In the genomic region with DNA sequence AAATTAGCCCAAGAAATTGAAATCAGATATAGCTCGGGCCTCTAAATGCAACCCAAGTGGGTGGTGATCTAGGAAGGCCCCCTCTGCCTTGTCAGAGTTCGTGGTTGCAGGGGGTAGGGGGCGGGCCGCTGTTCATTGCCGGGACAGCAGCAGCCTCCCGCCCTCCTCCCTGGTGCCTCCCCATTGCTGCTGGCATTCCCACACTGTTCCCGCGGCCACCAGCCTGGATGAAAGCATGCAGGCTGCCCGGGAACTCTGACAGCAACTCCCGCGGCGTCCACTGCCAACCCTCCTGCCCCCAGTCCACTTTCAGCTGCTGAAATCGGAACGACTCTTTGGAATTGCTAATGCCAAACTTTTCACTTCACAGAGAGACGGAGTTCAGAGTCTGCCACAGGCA, we compare ENCODE assay signal across 22 cellular contexts.
A peak's percentile ranks its signal among the peaks of the same experiment; 100 is the strongest.
DNase-seq lines count a peak whose midpoint lies in the region; ATAC-seq, FAIRE-seq and TF ChIP-seq lines count a peak whose summit lies in the region.
"Had no signal": no experiment of that assay in that cellular context is flagged by ENCODE, and none has a peak within 500 bp of the region (broad histone marks: within the 10 kb centered on the region; RNA-seq: fewer than 3 reads in every experiment).

No MANE protein-coding gene starts in this region.

- H2AK5ac ChIP-seq in mesendoderm (ENCODE audit: low read length) = no peak overlapping the region

- H3K56ac ChIP-seq in mesendoderm (ENCODE audit: low read length) = peak overlapping the region; percentile 15

- no peaks in the 10 kb centered on the region for H3K27me3 ChIP-seq in mesendoderm (ENCODE audit: insufficient read depth, low read length, poor library complexity)
- no peaks in the 10 kb centered on the region for H3K27me3 ChIP-seq in lower lobe of right lung (ENCODE audit: low read depth)
- H3K27me3 ChIP-seq: thyroid gland had no signal

- H3K18ac ChIP-seq in mesendoderm (ENCODE audit: low read length) = no peak overlapping the region

- ATAC-seq in Right ventricle myocardium superior (ENCODE audit: poor library complexity) = peak; percentile 91
- peak; percentile 75 to 77 for ATAC-seq in left cardiac atrium
- no peak for ATAC-seq in HG03045 (IDR thresholded peaks at IDR 0.05; ENCODE audit: unreplicated experiment)
- ATAC-seq in lower lobe of right lung = no peak
- ATAC-seq: naive thymus-derived CD4-positive, alpha-beta T cell; Panc1; SK-N-SH treated with all-trans-retinoic acid at 6 μM for 48 hours had no signal

- no peak overlapping the region for H3K4me2 ChIP-seq in mesendoderm (ENCODE audit: low read length)
- H3K4me2 ChIP-seq: BLaER1 had no signal

- H3K36me3 ChIP-seq in mesendoderm (ENCODE audit: control insufficient read depth, insufficient read depth, low read length) (no peaks in the 10 kb centered on the region), lower lobe of right lung (no peaks in the 10 kb centered on the region)
- H3K36me3 ChIP-seq: BLaER1, thyroid gland had no signal

- WGBS in mesendoderm (ENCODE audit: extremely low coverage, insufficient coverage, low lambda C conversion rate) = no CpG with 5 or more reads among the region's 15 CpGs

- no peak overlapping the region for H3K4ac ChIP-seq in mesendoderm (ENCODE audit: low read depth, low read length)

- H3K4me3 ChIP-seq in mesendoderm (ENCODE audit: low read length) (no peak overlapping the region), lower lobe of right lung (no peak overlapping the region)
- H3K4me3 ChIP-seq: BLaER1, lung, thyroid gland had no signal

- no peak for TF ChIP-seq CTCF in lower lobe of right lung (IDR thresholded peaks at IDR 0.05)

- H3K4me1 ChIP-seq in mesendoderm (ENCODE audit: control insufficient read depth, low read depth, low read length) (no peaks in the 10 kb centered on the region), lower lobe of right lung (no peaks in the 10 kb centered on the region)
- H3K4me1 ChIP-seq: thyroid gland had no signal

- H3K23ac ChIP-seq in mesendoderm (ENCODE audit: low read length) = no peak overlapping the region

- no peak overlapping the region for H2BK120ac ChIP-seq in mesendoderm (ENCODE audit: low read depth, low read length)

- no peak overlapping the region for H2BK5ac ChIP-seq in mesendoderm (ENCODE audit: low read length)

- no peak for FAIRE-seq in urothelium cell line (lab: Jason Lieb, UNC)
- FAIRE-seq: endometrium, GM12892 had no signal

- DNase-seq in Right ventricle myocardium superior (peak; percentile 49), cardiac septum (ENCODE audit: low spot score) (no peak), left cardiac atrium (peak; percentile 20), mesendoderm (peak; percentile 20), urothelium cell line (ENCODE audit: low spot score) (peak; percentile 1), HuH-7 (ENCODE audit: low spot score) (no peak), lower lobe of right lung (no peak)
- DNase-seq: 8988T; activated CD4-positive, alpha-beta T cell treated with anti-CD3 and anti-CD28 coated beads for 48 hours; activated CD8-positive, alpha-beta memory T cell treated with anti-CD3 and anti-CD28 coated beads, Interleukin-2, amount 50 U/mL, for 48 hours; activated gamma-delta T cell; aorta; naive thymus-derived CD4-positive, alpha-beta T cell; T1000; thyroid gland had no signal

- no peaks in the 10 kb centered on the region for H3K79me1 ChIP-seq in mesendoderm (ENCODE audit: low read length)

- no peak overlapping the region for H2BK15ac ChIP-seq in mesendoderm (replicated peaks; ENCODE audit: low read depth)

- no peak overlapping the region for H4K8ac ChIP-seq in mesendoderm (ENCODE audit: low read depth, low read length)

- H3K9ac ChIP-seq in mesendoderm (ENCODE audit: low read length) = no peak overlapping the region
- H3K9ac ChIP-seq: BLaER1 had no signal

- H3K79me2 ChIP-seq in mesendoderm (ENCODE audit: control insufficient read depth, insufficient read depth, low read length) = no peaks in the 10 kb centered on the region

- no peaks in the 10 kb centered on the region for H3K9me3 ChIP-seq in lower lobe of right lung
- H3K9me3 ChIP-seq: thyroid gland had no signal

- H3K27ac ChIP-seq in mesendoderm (ENCODE audit: low read depth, low read length) (no peak overlapping the region), lower lobe of right lung (no peak overlapping the region)
- H3K27ac ChIP-seq: BLaER1, thyroid gland had no signal

- intact Hi-C loops in Right ventricle myocardium superior (cut with DNase I) (no loop called here), cardiac septum (cut with DNase I) (loop anchor here (2.0 kb wide), 1 partner anchor 50 kb away; no protein-coding TSS in a partner anchor), left cardiac atrium (cut with DNase I) (no loop called here), lower lobe of right lung (cut with DNase I) (no loop called here)

- no peak overlapping the region for H4K5ac ChIP-seq in mesendoderm (ENCODE audit: low read length)

Comparison
In these comparisons a context has a peak if more than half of its experiments do, and no peak if none do; other contexts are left out.
1. DNase-seq: peak in Right ventricle myocardium superior (single experiment), left cardiac atrium (single experiment), mesendoderm (single experiment) and urothelium cell line (single experiment); none in cardiac septum (single experiment), HuH-7 (single experiment) and lower lobe of right lung (single experiment).
2. ATAC-seq: peak in Right ventricle myocardium superior (single experiment) and left cardiac atrium (2 of 2); none in HG03045 (single experiment) and lower lobe of right lung (0 of 2).